In the genomic region with DNA sequence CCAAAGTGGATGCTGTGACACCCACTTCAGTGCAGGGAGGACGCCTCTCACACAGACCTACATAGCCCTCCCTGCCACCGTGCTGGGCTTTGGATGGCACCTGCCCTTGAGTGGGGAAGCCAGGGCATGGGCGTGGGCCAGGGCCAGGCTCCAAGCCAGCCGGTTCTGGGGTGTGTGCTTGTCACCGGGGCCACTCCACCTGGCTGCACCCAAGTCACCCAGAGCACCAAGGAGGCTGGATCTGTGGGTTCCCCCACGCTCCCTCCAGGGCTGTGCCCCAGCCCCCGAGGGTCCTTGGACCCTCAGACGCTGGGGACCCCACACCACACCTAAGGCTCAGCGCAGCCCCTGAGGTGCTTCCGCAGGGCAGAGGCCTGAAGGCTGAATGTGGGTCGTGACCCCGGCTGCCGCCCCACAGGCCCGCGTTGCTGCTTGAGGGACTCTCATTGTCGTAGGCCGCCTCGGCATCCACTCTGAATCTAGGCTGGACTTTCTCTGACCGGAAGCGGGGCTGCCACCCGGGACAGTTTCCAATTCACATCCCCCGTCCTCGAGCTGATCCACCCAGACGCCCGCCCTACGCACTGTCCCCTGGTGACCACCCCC, we compare ENCODE assay signal across 8 cellular contexts. TPM values are rescaled to one million over a fixed set of nuclear protein-coding genes. Genes with fewer than 3 reads are reported as not detected.
DNase-seq lines count a peak whose midpoint lies in the region; ATAC-seq, FAIRE-seq and TF ChIP-seq lines count a peak whose summit lies in the region.
"Had no signal": no experiment of that assay in that cellular context is flagged by ENCODE, and none has a peak within 500 bp of the region (broad histone marks: within the 10 kb centered on the region; RNA-seq: fewer than 3 reads in every experiment).

No MANE protein-coding gene starts in this region.

- H3K79me2 ChIP-seq in HepG2 (ENCODE audit: insufficient read depth, low read length) = peaks cover 4% of the 10 kb centered on the region

- no peak for TF ChIP-seq POLR2A in HepG2 (IDR thresholded peaks at IDR 0.05; ENCODE audit: insufficient read depth in 1 of 2, low read depth in 2 of 2, low read length in 2 of 2)
- no peak for TF ChIP-seq POLR2A in tibial nerve (IDR thresholded peaks at IDR 0.05)

- CTCF ChIA-PET in HepG2 (lab: Yijun Ruan, JAX; ENCODE audit: low intra/inter-chr PET ratio, low total read pairs) = no interaction called here

- FAIRE-seq in HepG2 (lab: Jason Lieb, UNC) = no peak

- in situ Hi-C loops in HepG2 (cut with HindIII; ENCODE audit: extremely low pct_ligation_motif_present, low pct_unique_long_range_greater_than_20kb) = no loop called here

- ATAC-seq in HepG2 (no peak), HG03432 (IDR thresholded peaks at IDR 0.05; ENCODE audit: unreplicated experiment) (no peak)

- H3K36me3 ChIP-seq in HepG2 (replicated peaks in 1 of 2; ENCODE audit: control insufficient read depth in 1 of 2, insufficient read depth in 2 of 2, low read length in 2 of 2) = no peaks in the 10 kb centered on the region
- H3K36me3 ChIP-seq in tibial nerve = peaks cover 0 to 28% (median 4%) of the 10 kb centered on the region in 3 donors

- TF ChIP-seq EP300 in HepG2 (IDR thresholded peaks at IDR 0.05; ENCODE audit: low read depth in 2 of 2, low read length in 2 of 2) (no peak), HepG2 (CRISPR knock-in tag; IDR thresholded peaks at IDR 0.05; ENCODE audit: borderline replicate concordance) (no peak), tibial nerve (IDR thresholded peaks at IDR 0.05) (no peak)

- intact Hi-C loops in HepG2 (cut with micrococcal nuclease; ENCODE audit: unreplicated experiment) = no loop called here

- H3K4me1 ChIP-seq in HepG2 (ENCODE audit: insufficient read depth, low read length) = peaks cover 60% of the 10 kb centered on the region
- peaks cover 0 to 87% (median 78%) of the 10 kb centered on the region in 4 donors for H3K4me1 ChIP-seq in tibial nerve

- H3K9me3 ChIP-seq in HepG2 (ENCODE audit: low read length) (no peaks in the 10 kb centered on the region), tibial nerve (no peaks in the 10 kb centered on the region)

- WGBS in HepG2 (ENCODE audit: low lambda C conversion rate) = 63% methylated on average over 7 of the region's 26 CpGs
- WGBS in tibial nerve, 2 donors = 9 to 18% methylated on average over 16 to 21 of the region's 26 CpGs

- TF ChIP-seq CTCF in HepG2 (CRISPR knock-in tag; IDR thresholded peaks at IDR 0.05) (no peak), tibial nerve (IDR thresholded peaks at IDR 0.05) (no peak)

- H4K20me1 ChIP-seq in HepG2 (ENCODE audit: insufficient read depth, low read length) = no peaks in the 10 kb centered on the region

- H3K4me2 ChIP-seq in HepG2 (ENCODE audit: low read depth, low read length) = peak overlapping the region; percentile 92

- TF ChIP-seq RAD21 in HepG2 (CRISPR knock-in tag; IDR thresholded peaks at IDR 0.05) = no peak

- no TSS peak for BruUV-seq in HepG2 (replicated peaks; lab: Mats Ljungman, UMichigan)

- no peak overlapping the region for H3K27ac ChIP-seq in HepG2 (ENCODE audit: extremely low read length, insufficient read depth, low read length)
- peak overlapping the region; percentile 81 to 92 (median 88) for H3K27ac ChIP-seq in tibial nerve
- H3K27ac ChIP-seq: VCaP had no signal

- DNase-seq in DMS53 (lab: John Stamatoyannopoulos, UW) = peak; percentile 51
- no peak for DNase-seq in DMS53 treated with DMSO at 0.1 percent for 48 hours (lab: John Stamatoyannopoulos, UW; ENCODE audit: unreplicated experiment)
- DNase-seq in HepG2 (ENCODE audit: low spot score) = no peak
- DNase-seq in tibial nerve (ENCODE audit: low spot score in 2 of 2) = no peak
- DNase-seq in iPS-NIHi7 (ENCODE audit: extremely low spot score) = no peak
- DNase-seq: NCI-H1694 had no signal

- no peaks in the 10 kb centered on the region for H3K27me3 ChIP-seq in HepG2 (ENCODE audit: control insufficient read depth in 1 of 2, insufficient read depth in 2 of 2, low read length in 2 of 2)
- H3K27me3 ChIP-seq in tibial nerve = no peaks in the 10 kb centered on the region

- H3K4me3 ChIP-seq in HepG2 (replicated peaks in 1 of 3; ENCODE audit: insufficient read depth in 1 of 3, low read depth in 2 of 3, low read length in 3 of 3) = peak overlapping the region; percentile 69 to 74 (median 71); a peak in 5 of 6 replicates
- peak overlapping the region; percentile 49 to 86 (median 60) for H3K4me3 ChIP-seq in tibial nerve

- peak overlapping the region; percentile 80 for H3K9ac ChIP-seq in HepG2 (ENCODE audit: insufficient read depth, low read depth, low read length)

- no peak overlapping the region for H2AFZ ChIP-seq in HepG2 (ENCODE audit: low read length)

- POLR2A ChIA-PET in HepG2 (lab: Yijun Ruan, JAX) = interaction anchor here (1.4 to 4.0 kb wide), 4 partner anchors 9 to 43 kb away, joined by 7 to 38 read pairs (median 16); a partner anchor contains a TSS

RNA-seq across cellular contexts. Expression of a gene that starts 1.5 kb away (rescaled TPM):
- 5.4 and 19.8 TPM in 2 replicates for total RNA-seq in HepG2 (2016; rRNA removed; fragmentation: Illumina TruSeq; extraction: Trizol)
- total RNA-seq in HepG2 (2016; cell fraction: cytosol; rRNA removed; fragmentation: Illumina TruSeq; extraction: Trizol; ENCODE audit: low read depth) = 4.4 and 6.1 TPM in 2 replicates
- total RNA-seq in HepG2 (2016; cell fraction: insoluble cytoplasmic fraction; rRNA removed; fragmentation: Illumina TruSeq; extraction: Trizol) = 5.2 and 18.5 TPM in 2 replicates
- total RNA-seq in HepG2 (2016; cell fraction: membrane; rRNA removed; fragmentation: Illumina TruSeq; extraction: Trizol) = 9.0 and 10.5 TPM in 2 replicates
- 15.6 and 22.5 TPM in 2 replicates for total RNA-seq in HepG2 (2016; cell fraction: nucleus; rRNA removed; fragmentation: Illumina TruSeq; extraction: Trizol)
- polyA plus RNA-seq in HepG2 (2011; rRNA removed) = 44.8 and 71.0 TPM in 2 replicates
- 35.7 and 49.1 TPM in 2 replicates for polyA plus RNA-seq in HepG2 (2011; cell fraction: cytosol; rRNA removed)
- polyA plus RNA-seq in HepG2 (2011; cell fraction: nucleus; rRNA removed) = 279 and 296 TPM in 2 replicates
- 22.6 and 42.3 TPM in 2 replicates for polyA plus RNA-seq in HepG2 (2012)
- 4.9 and 5.3 TPM in 2 replicates for polyA plus RNA-seq in HepG2 (2016; cell fraction: cytosol; fragmentation: Illumina TruSeq; extraction: Trizol; ENCODE audit: low read depth)
- polyA plus RNA-seq in HepG2 (2016; cell fraction: insoluble cytoplasmic fraction; fragmentation: Illumina TruSeq; extraction: Trizol; ENCODE audit: low read depth) = 6.0 and 9.7 TPM in 2 replicates
- polyA plus RNA-seq in HepG2 (2016; cell fraction: membrane; fragmentation: Illumina TruSeq; extraction: Trizol; ENCODE audit: low read depth) = 10.7 and 11.1 TPM in 2 replicates
- polyA plus RNA-seq in HepG2 (2016; cell fraction: nucleus; fragmentation: Illumina TruSeq; extraction: Trizol; ENCODE audit: insufficient read depth, low read depth) = 56.0 and 64.0 TPM in 2 replicates
- polyA minus RNA-seq in HepG2 (2011; rRNA and poly(A)+ RNA removed; ENCODE audit: low replicate concordance) = 0.26 and 46.5 TPM in 2 replicates
- 16.7 and 21.9 TPM in 2 replicates for polyA minus RNA-seq in HepG2 (2011; cell fraction: cytosol; rRNA and poly(A)+ RNA removed)
- polyA minus RNA-seq in HepG2 (2011; cell fraction: nucleus; rRNA and poly(A)+ RNA removed) = 11.8 and 16.9 TPM in 2 replicates
- total RNA-seq in tibial nerve = 100 to 1,000 TPM; 351 to 659 (median 448) TPM

RNA-seq across cellular contexts. Expression of a gene that starts 7.7 kb away (rescaled TPM):
- total RNA-seq in HepG2 (2016; rRNA removed; fragmentation: Illumina TruSeq; extraction: Trizol) (42.8 and 60.4 TPM in 2 replicates), tibial nerve (100 to 1,000 TPM; 130 to 191 (median 144) TPM)
- total RNA-seq in HepG2 (2016; cell fraction: cytosol; rRNA removed; fragmentation: Illumina TruSeq; extraction: Trizol; ENCODE audit: low read depth) = 36.3 and 41.3 TPM in 2 replicates
- 36.7 and 61.0 TPM in 2 replicates for total RNA-seq in HepG2 (2016; cell fraction: insoluble cytoplasmic fraction; rRNA removed; fragmentation: Illumina TruSeq; extraction: Trizol)
- total RNA-seq in HepG2 (2016; cell fraction: membrane; rRNA removed; fragmentation: Illumina TruSeq; extraction: Trizol) = 84.2 and 90.2 TPM in 2 replicates
- total RNA-seq in HepG2 (2016; cell fraction: nucleus; rRNA removed; fragmentation: Illumina TruSeq; extraction: Trizol) = 38.1 and 46.4 TPM in 2 replicates
- polyA plus RNA-seq in HepG2 (2011; rRNA removed) = 30.8 and 49.5 TPM in 2 replicates
- 25.9 and 50.1 TPM in 2 replicates for polyA plus RNA-seq in HepG2 (2011; cell fraction: cytosol; rRNA removed)
- polyA plus RNA-seq in HepG2 (2011; cell fraction: nucleus; rRNA removed) = 153 and 204 TPM in 2 replicates
- 29.7 and 38.8 TPM in 2 replicates for polyA plus RNA-seq in HepG2 (2012)
- polyA plus RNA-seq in HepG2 (2016; cell fraction: cytosol; fragmentation: Illumina TruSeq; extraction: Trizol; ENCODE audit: low read depth) = 26.3 and 31.1 TPM in 2 replicates
- 34.3 and 36.1 TPM in 2 replicates for polyA plus RNA-seq in HepG2 (2016; cell fraction: insoluble cytoplasmic fraction; fragmentation: Illumina TruSeq; extraction: Trizol; ENCODE audit: low read depth)
- polyA plus RNA-seq in HepG2 (2016; cell fraction: membrane; fragmentation: Illumina TruSeq; extraction: Trizol; ENCODE audit: low read depth) = 54.8 and 63.5 TPM in 2 replicates
- 84.5 and 84.8 TPM in 2 replicates for polyA plus RNA-seq in HepG2 (2016; cell fraction: nucleus; fragmentation: Illumina TruSeq; extraction: Trizol; ENCODE audit: insufficient read depth, low read depth)
- 41.6 and 83.7 TPM in 2 replicates for polyA minus RNA-seq in HepG2 (2011; rRNA and poly(A)+ RNA removed; ENCODE audit: low replicate concordance)
- 26.2 and 33.4 TPM in 2 replicates for polyA minus RNA-seq in HepG2 (2011; cell fraction: cytosol; rRNA and poly(A)+ RNA removed)
- 27.6 and 29.8 TPM in 2 replicates for polyA minus RNA-seq in HepG2 (2011; cell fraction: nucleus; rRNA and poly(A)+ RNA removed)

RNA-seq across cellular contexts. Expression of a gene that starts 18.1 kb away (rescaled TPM):
- 161 and 175 TPM in 2 replicates for total RNA-seq in HepG2 (2016; rRNA removed; fragmentation: Illumina TruSeq; extraction: Trizol)
- total RNA-seq in HepG2 (2016; cell fraction: cytosol; rRNA removed; fragmentation: Illumina TruSeq; extraction: Trizol; ENCODE audit: low read depth) = 241 and 331 TPM in 2 replicates
- total RNA-seq in HepG2 (2016; cell fraction: insoluble cytoplasmic fraction; rRNA removed; fragmentation: Illumina TruSeq; extraction: Trizol) = 166 and 180 TPM in 2 replicates
- 203 and 269 TPM in 2 replicates for total RNA-seq in HepG2 (2016; cell fraction: membrane; rRNA removed; fragmentation: Illumina TruSeq; extraction: Trizol)
- total RNA-seq in HepG2 (2016; cell fraction: nucleus; rRNA removed; fragmentation: Illumina TruSeq; extraction: Trizol) = 65.3 and 65.7 TPM in 2 replicates
- polyA plus RNA-seq in HepG2 (2011; rRNA removed) = 64.6 and 69.5 TPM in 2 replicates
- 51.1 and 98.6 TPM in 2 replicates for polyA plus RNA-seq in HepG2 (2011; cell fraction: cytosol; rRNA removed)
- polyA plus RNA-seq in HepG2 (2011; cell fraction: nucleus; rRNA removed) = 63.9 and 74.1 TPM in 2 replicates
- 48.0 and 50.3 TPM in 2 replicates for polyA plus RNA-seq in HepG2 (2012)
- polyA plus RNA-seq in HepG2 (2016; cell fraction: cytosol; fragmentation: Illumina TruSeq; extraction: Trizol; ENCODE audit: low read depth) = 247 and 325 TPM in 2 replicates
- 159 and 164 TPM in 2 replicates for polyA plus RNA-seq in HepG2 (2016; cell fraction: insoluble cytoplasmic fraction; fragmentation: Illumina TruSeq; extraction: Trizol; ENCODE audit: low read depth)
- polyA plus RNA-seq in HepG2 (2016; cell fraction: membrane; fragmentation: Illumina TruSeq; extraction: Trizol; ENCODE audit: low read depth) = 168 and 213 TPM in 2 replicates
- polyA plus RNA-seq in HepG2 (2016; cell fraction: nucleus; fragmentation: Illumina TruSeq; extraction: Trizol; ENCODE audit: insufficient read depth, low read depth) = 120 TPM in 2 replicates
- 15.2 and 21.3 TPM in 2 replicates for polyA minus RNA-seq in HepG2 (2011; rRNA and poly(A)+ RNA removed; ENCODE audit: low replicate concordance)
- 17.7 and 18.0 TPM in 2 replicates for polyA minus RNA-seq in HepG2 (2011; cell fraction: cytosol; rRNA and poly(A)+ RNA removed)
- polyA minus RNA-seq in HepG2 (2011; cell fraction: nucleus; rRNA and poly(A)+ RNA removed) = 11.1 and 11.9 TPM in 2 replicates
- 100 to 1,000 TPM in 3 of 4 donors, 10 to 100 TPM in 1; 63.9 to 128 (median 105) TPM for total RNA-seq in tibial nerve

RNA-seq across cellular contexts. Expression of a gene that starts 25.8 kb away (rescaled TPM):
- total RNA-seq in HepG2 (2016; rRNA removed; fragmentation: Illumina TruSeq; extraction: Trizol) = 0.15 TPM in 1 of 2 replicates, not detected in the other
- total RNA-seq in HepG2 (2016; cell fraction: cytosol; rRNA removed; fragmentation: Illumina TruSeq; extraction: Trizol; ENCODE audit: low read depth) = not detected in 2 replicates
- 0.13 TPM in 1 of 2 replicates, not detected in the other for total RNA-seq in HepG2 (2016; cell fraction: insoluble cytoplasmic fraction; rRNA removed; fragmentation: Illumina TruSeq; extraction: Trizol)
- not detected in 2 replicates for total RNA-seq in HepG2 (2016; cell fraction: membrane; rRNA removed; fragmentation: Illumina TruSeq; extraction: Trizol)
- total RNA-seq in HepG2 (2016; cell fraction: nucleus; rRNA removed; fragmentation: Illumina TruSeq; extraction: Trizol) = 0.12 and 0.25 TPM in 2 replicates
- 0.13 and 0.20 TPM in 2 replicates for polyA plus RNA-seq in HepG2 (2011; rRNA removed)
- 0.13 and 0.21 TPM in 2 replicates for polyA plus RNA-seq in HepG2 (2011; cell fraction: cytosol; rRNA removed)
- 1.5 and 2.4 TPM in 2 replicates for polyA plus RNA-seq in HepG2 (2011; cell fraction: nucleus; rRNA removed)
- polyA plus RNA-seq in HepG2 (2012) = 0.17 TPM in 2 replicates
- not detected in 2 replicates for polyA plus RNA-seq in HepG2 (2016; cell fraction: cytosol; fragmentation: Illumina TruSeq; extraction: Trizol; ENCODE audit: low read depth)
- not detected in 2 replicates for polyA plus RNA-seq in HepG2 (2016; cell fraction: insoluble cytoplasmic fraction; fragmentation: Illumina TruSeq; extraction: Trizol; ENCODE audit: low read depth)
- 0.07 TPM in 1 of 2 replicates, not detected in the other for polyA plus RNA-seq in HepG2 (2016; cell fraction: membrane; fragmentation: Illumina TruSeq; extraction: Trizol; ENCODE audit: low read depth)
- 0.25 and 0.30 TPM in 2 replicates for polyA plus RNA-seq in HepG2 (2016; cell fraction: nucleus; fragmentation: Illumina TruSeq; extraction: Trizol; ENCODE audit: insufficient read depth, low read depth)
- polyA minus RNA-seq in HepG2 (2011; rRNA and poly(A)+ RNA removed; ENCODE audit: low replicate concordance) = 1.2 TPM in 2 replicates
- polyA minus RNA-seq in HepG2 (2011; cell fraction: cytosol; rRNA and poly(A)+ RNA removed) = 0.20 and 0.26 TPM in 2 replicates
- polyA minus RNA-seq in HepG2 (2011; cell fraction: nucleus; rRNA and poly(A)+ RNA removed) = 0.64 and 0.75 TPM in 2 replicates
- 1 to 10 TPM in 1 of 4 donors, under 1 TPM in 3; 0.21 to 1.2 (median 0.63) TPM for total RNA-seq in tibial nerve

RNA-seq across cellular contexts. Expression of a gene that starts 32.3 kb away (rescaled TPM):
- total RNA-seq in HepG2 (2016; rRNA removed; fragmentation: Illumina TruSeq; extraction: Trizol) = 7.2 and 9.3 TPM in 2 replicates
- total RNA-seq in HepG2 (2016; cell fraction: cytosol; rRNA removed; fragmentation: Illumina TruSeq; extraction: Trizol; ENCODE audit: low read depth) = 6.9 and 8.7 TPM in 2 replicates
- total RNA-seq in HepG2 (2016; cell fraction: insoluble cytoplasmic fraction; rRNA removed; fragmentation: Illumina TruSeq; extraction: Trizol) = 6.2 and 9.8 TPM in 2 replicates
- 15.1 and 19.3 TPM in 2 replicates for total RNA-seq in HepG2 (2016; cell fraction: membrane; rRNA removed; fragmentation: Illumina TruSeq; extraction: Trizol)
- 7.2 and 8.0 TPM in 2 replicates for total RNA-seq in HepG2 (2016; cell fraction: nucleus; rRNA removed; fragmentation: Illumina TruSeq; extraction: Trizol)
- 5.5 and 8.0 TPM in 2 replicates for polyA plus RNA-seq in HepG2 (2011; rRNA removed)
- polyA plus RNA-seq in HepG2 (2011; cell fraction: cytosol; rRNA removed) = 7.7 and 13.2 TPM in 2 replicates
- 11.5 and 12.6 TPM in 2 replicates for polyA plus RNA-seq in HepG2 (2011; cell fraction: nucleus; rRNA removed)
- 7.1 and 9.6 TPM in 2 replicates for polyA plus RNA-seq in HepG2 (2012)
- polyA plus RNA-seq in HepG2 (2016; cell fraction: cytosol; fragmentation: Illumina TruSeq; extraction: Trizol; ENCODE audit: low read depth) = 12.5 and 15.0 TPM in 2 replicates
- 13.9 and 15.2 TPM in 2 replicates for polyA plus RNA-seq in HepG2 (2016; cell fraction: insoluble cytoplasmic fraction; fragmentation: Illumina TruSeq; extraction: Trizol; ENCODE audit: low read depth)
- polyA plus RNA-seq in HepG2 (2016; cell fraction: membrane; fragmentation: Illumina TruSeq; extraction: Trizol; ENCODE audit: low read depth) = 23.5 and 26.0 TPM in 2 replicates
- polyA plus RNA-seq in HepG2 (2016; cell fraction: nucleus; fragmentation: Illumina TruSeq; extraction: Trizol; ENCODE audit: insufficient read depth, low read depth) = 16.7 and 16.9 TPM in 2 replicates
- 9.3 and 18.2 TPM in 2 replicates for polyA minus RNA-seq in HepG2 (2011; rRNA and poly(A)+ RNA removed; ENCODE audit: low replicate concordance)
- 13.4 and 15.4 TPM in 2 replicates for polyA minus RNA-seq in HepG2 (2011; cell fraction: cytosol; rRNA and poly(A)+ RNA removed)
- polyA minus RNA-seq in HepG2 (2011; cell fraction: nucleus; rRNA and poly(A)+ RNA removed) = 9.8 and 11.6 TPM in 2 replicates
- total RNA-seq in tibial nerve = 10 to 100 TPM; 12.0 to 24.9 (median 18.8) TPM

Comparison
In these comparisons a context has a peak if more than half of its experiments do, and no peak if none do; other contexts are left out.
1. RNA of a gene that starts 1.5 kb away (total RNA-seq): 351 to 659 TPM in tibial nerve; 4.4 to 22.5 TPM in HepG2; every median in the first group is over 10 times any median in the second.